Comparison of ENCODE assay signal across 10 cellular contexts in genomic region chr1:21337459-21337930, GRCh38. TPM values are rescaled to one million over a fixed set of nuclear protein-coding genes. Genes with fewer than 3 reads are reported as not detected.
A peak's percentile ranks its signal among the peaks of the same experiment; 100 is the strongest.
DNase-seq lines count a peak whose midpoint lies in the region; ATAC-seq and TF ChIP-seq lines count a peak whose summit lies in the region.
"Had no signal": no experiment of that assay in that cellular context is flagged by ENCODE, and none has a peak within 500 bp of the region (broad histone marks: within the 10 kb centered on the region; RNA-seq: fewer than 3 reads in every experiment).

No MANE protein-coding gene starts in this region.

- no peak overlapping the region for H3K23ac ChIP-seq in mesendoderm (ENCODE audit: low read length)

- H3K79me1 ChIP-seq in mesendoderm (ENCODE audit: low read length): peaks cover 11% of the 10 kb centered on the region

- H3K4me3 ChIP-seq in left lung: no peak overlapping the region
- no peak overlapping the region for H3K4me3 ChIP-seq in thyroid gland (replicated peaks in 1 of 3)
- H3K4me3 ChIP-seq in mesendoderm (ENCODE audit: low read length): no peak overlapping the region

- H2BK5ac ChIP-seq in mesendoderm (ENCODE audit: low read length): no peak overlapping the region

- H3K9me3 ChIP-seq in left lung: no peaks in the 10 kb centered on the region
- H3K9me3 ChIP-seq in thyroid gland: no peaks in the 10 kb centered on the region

- TF ChIP-seq CTCF in left lung (IDR thresholded peaks at IDR 0.05): no peak
- TF ChIP-seq CTCF in thyroid gland (IDR thresholded peaks at IDR 0.05): no peak

- peak overlapping the region; percentile 74 to 90 for H3K27ac ChIP-seq in left lung
- peak overlapping the region; percentile 91 to 95 (median 94) for H3K27ac ChIP-seq in thyroid gland
- H3K27ac ChIP-seq in mesendoderm (ENCODE audit: low read depth, low read length): no peak overlapping the region

- no peak overlapping the region for H4K5ac ChIP-seq in mesendoderm (ENCODE audit: low read length)

- no peak overlapping the region for H2BK15ac ChIP-seq in mesendoderm (replicated peaks; ENCODE audit: low read depth)

- H3K56ac ChIP-seq in mesendoderm (ENCODE audit: low read length): no peak overlapping the region

- H3K9ac ChIP-seq in mesendoderm (ENCODE audit: low read length): no peak overlapping the region

- peaks cover 71% of the 10 kb centered on the region for H3K36me3 Mint-ChIP-seq in activated T-cell treated with anti-CD3 and anti-CD28 coated beads, Interleukin-2, amount 50 U/mL, for 24 hours (ENCODE audit: low read depth)

- peaks cover 3% of the 10 kb centered on the region for H3K79me2 ChIP-seq in mesendoderm (ENCODE audit: control insufficient read depth, insufficient read depth, low read length)

- no peaks in the 10 kb centered on the region for H3K27me3 ChIP-seq in left lung
- no peaks in the 10 kb centered on the region for H3K27me3 ChIP-seq in thyroid gland
- H3K27me3 ChIP-seq in mesendoderm (ENCODE audit: insufficient read depth, low read length, poor library complexity): no peaks in the 10 kb centered on the region

- no peak for TF ChIP-seq POLR2A in thyroid gland (IDR thresholded peaks at IDR 0.05)

- H3K27ac Mint-ChIP-seq in activated T-cell treated with anti-CD3 and anti-CD28 coated beads, Interleukin-2, amount 50 U/mL, for 24 hours: peak overlapping the region; percentile 80

- no peaks in the 10 kb centered on the region for H3K36me3 ChIP-seq in left lung
- H3K36me3 ChIP-seq in thyroid gland: no peaks in the 10 kb centered on the region
- no peaks in the 10 kb centered on the region for H3K36me3 ChIP-seq in mesendoderm (ENCODE audit: control insufficient read depth, insufficient read depth, low read length)

- H3K4me1 ChIP-seq in left lung (peaks cover 44 to 96% of the 10 kb centered on the region in 2 donors), thyroid gland (peaks cover 92 to 99% of the 10 kb centered on the region in 2 donors), mesendoderm (ENCODE audit: control insufficient read depth, low read depth, low read length) (peaks cover 9% of the 10 kb centered on the region)

- no peak overlapping the region for H3K4me3 Mint-ChIP-seq in activated T-cell treated with anti-CD3 and anti-CD28 coated beads, Interleukin-2, amount 50 U/mL, for 24 hours

- H3K9me3 Mint-ChIP-seq in activated T-cell treated with anti-CD3 and anti-CD28 coated beads, Interleukin-2, amount 50 U/mL, for 24 hours: no peaks in the 10 kb centered on the region

- intact Hi-C loops in left lung (cut with DNase I) (loop anchor here in 1 of 2 donors (10.0 kb wide), 1 partner anchor 73 kb away; no protein-coding TSS in a partner anchor), thyroid gland (cut with DNase I) (no loop called here)

- no peak overlapping the region for H3K4me2 ChIP-seq in mesendoderm (ENCODE audit: low read length)

- no peak overlapping the region for H4K8ac ChIP-seq in mesendoderm (ENCODE audit: low read depth, low read length)

- no peak overlapping the region for H3K4ac ChIP-seq in mesendoderm (ENCODE audit: low read depth, low read length)

- DNase-seq in activated T-cell treated with anti-CD3 and anti-CD28 coated beads, Interleukin-2, amount 50 U/mL, for 24 hours: no peak
- no peak for DNase-seq in activated T-cell treated with anti-CD3 and anti-CD28 coated beads, Interleukin-2, amount 50 U/mL, for 1 hour
- DNase-seq in SHP77 (lab: John Stamatoyannopoulos, UW): peak; percentile 40 to 61
- DNase-seq in left lung: no peak
- DNase-seq in thyroid gland: no peak
- DNase-seq in germinal center (ENCODE audit: low spot score): no peak
- no peak for DNase-seq in mesendoderm
- DNase-seq: activated CD8-positive, alpha-beta memory T cell treated with anti-CD3 and anti-CD28 coated beads, Interleukin-2, amount 50 U/mL, for 4 hours; SIG-M5 had no signal

- no peaks in the 10 kb centered on the region for H3K27me3 Mint-ChIP-seq in activated T-cell treated with anti-CD3 and anti-CD28 coated beads, Interleukin-2, amount 50 U/mL, for 24 hours

- H2BK120ac ChIP-seq in mesendoderm (ENCODE audit: low read depth, low read length): no peak overlapping the region

- no peak overlapping the region for H3K18ac ChIP-seq in mesendoderm (ENCODE audit: low read length)

- H3K4me1 Mint-ChIP-seq in activated T-cell treated with anti-CD3 and anti-CD28 coated beads, Interleukin-2, amount 50 U/mL, for 24 hours (ENCODE audit: low read depth): peaks cover 95% of the 10 kb centered on the region

- ATAC-seq in left lung: no peak
- no peak for ATAC-seq in GM19328 (IDR thresholded peaks at IDR 0.05; ENCODE audit: unreplicated experiment)

- H2AK5ac ChIP-seq in mesendoderm (ENCODE audit: low read length): no peak overlapping the region

- 68 to 75% methylated on average over 8 of the region's 8 CpGs for WGBS in thyroid gland, 2 donors
- WGBS in mesendoderm (ENCODE audit: extremely low coverage, insufficient coverage, low lambda C conversion rate): no CpG with 5 or more reads among the region's 8 CpGs

RNA-seq across cellular contexts. Expression of gene ECE1, which starts 47.2 kb away (rescaled TPM):
- 100 to 1,000 TPM in 1 of 2 donors, 10 to 100 TPM in 1; 91.7 to 107 TPM for total RNA-seq in left lung
- total RNA-seq in thyroid gland: 100 to 1,000 TPM in 2 of 4 donors, 10 to 100 TPM in 2; 74.5 to 146 (median 97.2) TPM
- polyA plus RNA-seq in mesendoderm (2013, experiment 1 of 2): 19.2 TPM
- 19.4 TPM for polyA plus RNA-seq in mesendoderm (2013, experiment 2 of 2)

Comparison
In these comparisons a context has a peak if more than half of its experiments do, and no peak if none do; other contexts are left out.
1. DNase-seq: peak in SHP77 (2 of 2); none in activated T-cell treated with anti-CD3 and anti-CD28 coated beads, Interleukin-2, amount 50 U/mL, for 24 hours (single experiment), activated T-cell treated with anti-CD3 and anti-CD28 coated beads, Interleukin-2, amount 50 U/mL, for 1 hour (single experiment), left lung (0 of 2), thyroid gland (0 of 2), germinal center (single experiment) and mesendoderm (single experiment).